ENCODE assay signal across 21 cellular contexts in the genomic region with DNA sequence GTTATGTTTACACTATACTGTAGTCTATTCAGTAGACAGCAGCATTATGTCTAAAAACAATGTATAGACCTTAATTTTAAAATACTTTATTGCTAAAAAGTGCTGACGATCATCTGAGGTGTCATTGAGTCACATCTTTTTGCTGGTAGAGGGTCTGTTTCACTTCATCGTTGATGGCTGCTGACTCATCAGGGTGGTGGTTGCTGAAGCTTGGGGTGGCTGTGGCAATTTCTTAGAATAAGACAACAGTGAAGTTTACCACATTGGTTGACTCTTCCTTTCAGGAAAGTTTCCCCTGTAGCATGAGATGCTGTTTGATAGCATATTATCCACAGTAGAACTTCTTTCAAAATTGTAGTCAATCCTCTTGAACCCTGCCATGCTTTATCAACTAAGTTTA.
A peak's percentile ranks its signal among the peaks of the same experiment; 100 is the strongest.
DNase-seq lines count a peak whose midpoint lies in the region; ATAC-seq and TF ChIP-seq lines count a peak whose summit lies in the region.
"Had no signal": no experiment of that assay in that cellular context is flagged by ENCODE, and none has a peak within 500 bp of the region (broad histone marks: within the 10 kb centered on the region; RNA-seq: fewer than 3 reads in every experiment).

No MANE protein-coding gene starts in this region.

- no peak overlapping the region for H3K4me3 ChIP-seq in endodermal cell (ENCODE audit: low read length)

- H3K4me1 Mint-ChIP-seq in immature natural killer cell (no peaks in the 10 kb centered on the region), endodermal cell (peaks cover 22% of the 10 kb centered on the region)
- H3K4me1 Mint-ChIP-seq: CD4-positive, CD25-positive, alpha-beta regulatory T cell had no signal

- H3K9me3 ChIP-seq in endodermal cell (ENCODE audit: control insufficient read depth, low read length): peaks cover 23% of the 10 kb centered on the region

- no peak overlapping the region for H3K27ac ChIP-seq in endodermal cell (ENCODE audit: low read depth, low read length)
- H3K27ac ChIP-seq: RWPE1 had no signal

- DNase-seq in NK-92 treated with Interleukin-12 subunit alpha and Interleukin-12 subunit beta, amount 100 ng/mL, for 24 hours (lab: John Stamatoyannopoulos, UW): peak; percentile 53
- DNase-seq in NK-92 (lab: John Stamatoyannopoulos, UW; ENCODE audit: unreplicated experiment) (no peak), OCI-M1 (lab: John Stamatoyannopoulos, UW) (peak; percentile 62), glomerular visceral epithelial cell (ENCODE audit: extremely low spot score) (peak; percentile 16), DMS53 (lab: John Stamatoyannopoulos, UW) (no peak), immature natural killer cell (no peak), endodermal cell (no peak)
- DNase-seq: 8988T; CD4-positive, CD25-positive, alpha-beta regulatory T cell; DMS153; H7; NCI-H1105 treated with DMSO at 0.1 percent for 48 hours; NCI-H146; NCI-H1930; NCI-H2107; NCI-H524; NCI-H748 treated with DMSO at 0.1 percent for 48 hours; SHP77 had no signal

- H3K27ac Mint-ChIP-seq in immature natural killer cell (no peak overlapping the region), endodermal cell (no peak overlapping the region)
- H3K27ac Mint-ChIP-seq: CD4-positive, CD25-positive, alpha-beta regulatory T cell; IgD-negative memory B cell had no signal

- H3K27me3 ChIP-seq in endodermal cell (ENCODE audit: control insufficient read depth, insufficient read depth, low read length, poor library complexity, severe bottlenecking): no peaks in the 10 kb centered on the region

- no peaks in the 10 kb centered on the region for H3K36me3 ChIP-seq in endodermal cell (ENCODE audit: control insufficient read depth, insufficient read depth, low read length)

- H3K9ac ChIP-seq in endodermal cell (ENCODE audit: extremely low read depth, low read length, poor library complexity, severe bottlenecking): no peak overlapping the region

- H3K27me3 Mint-ChIP-seq in immature natural killer cell (ENCODE audit: low read depth in 3 of 3) (no peaks in the 10 kb centered on the region), endodermal cell (ENCODE audit: insufficient read depth) (no peaks in the 10 kb centered on the region)
- H3K27me3 Mint-ChIP-seq: CD4-positive, CD25-positive, alpha-beta regulatory T cell; IgD-negative memory B cell had no signal

- peaks cover 5 to 20% (median 11%) of the 10 kb centered on the region in 6 donors for H3K9me3 Mint-ChIP-seq in immature natural killer cell
- H3K9me3 Mint-ChIP-seq in endodermal cell: peaks cover 17% of the 10 kb centered on the region

- no peak for ATAC-seq in HG02981 (IDR thresholded peaks at IDR 0.05; ENCODE audit: unreplicated experiment)

- H3K36me3 Mint-ChIP-seq in immature natural killer cell (no peaks in the 10 kb centered on the region), endodermal cell (ENCODE audit: low read depth) (peaks cover 15% of the 10 kb centered on the region)
- H3K36me3 Mint-ChIP-seq: CD4-positive, CD25-positive, alpha-beta regulatory T cell; IgD-negative memory B cell had no signal

- no peak for TF ChIP-seq CTCF in endodermal cell (conservative IDR thresholded peaks at IDR 0.05)

- 96 to 100% methylated on average over 1 to 2 of the region's 2 CpGs for WGBS in endodermal cell (ENCODE audit: insufficient coverage in 1 of 2, insufficient read length in 1 of 2), 2 experiments

- peaks cover 5% of the 10 kb centered on the region for H3K4me1 ChIP-seq in endodermal cell (ENCODE audit: control insufficient read depth, insufficient read depth, low read length)

- H3K4me3 Mint-ChIP-seq in immature natural killer cell (no peak overlapping the region), endodermal cell (no peak overlapping the region)
- H3K4me3 Mint-ChIP-seq: CD4-positive, CD25-positive, alpha-beta regulatory T cell; IgD-negative memory B cell had no signal

Comparison
In these comparisons a context has a peak if more than half of its experiments do, and no peak if none do; other contexts are left out.
1. DNase-seq: peak in NK-92 treated with Interleukin-12 subunit alpha and Interleukin-12 subunit beta, amount 100 ng/mL, for 24 hours (single experiment), OCI-M1 (single experiment) and glomerular visceral epithelial cell (single experiment); none in NK-92 (single experiment), DMS53 (single experiment), immature natural killer cell (0 of 3) and endodermal cell (single experiment).